8 cellular contexts compared by ENCODE assay signal in genomic region chr3:4494807-4495200, GRCh38. TPM values are rescaled to one million over a fixed set of nuclear protein-coding genes. Genes with fewer than 3 reads are reported as not detected.
DNase-seq lines count a peak whose midpoint lies in the region; ATAC-seq and TF ChIP-seq lines count a peak whose summit lies in the region.

No MANE protein-coding gene starts in this region.

- TF ChIP-seq CTCF in GM23338 (conservative IDR thresholded peaks at IDR 0.05; ENCODE audit: low read depth in 2 of 2) = no peak
- TF ChIP-seq CTCF in activated B cell treated with CpG ODN at 0.5 μM for 24 hours (IDR thresholded peaks at IDR 0.05) = no peak
- no peak for TF ChIP-seq CTCF in mucosa of descending colon (IDR thresholded peaks at IDR 0.05)

- no peaks in the 10 kb centered on the region for H3K36me3 ChIP-seq in CD4-positive, alpha-beta memory T cell (ENCODE audit: insufficient read depth, low read length)
- no peaks in the 10 kb centered on the region for H3K36me3 ChIP-seq in GM23338 (ENCODE audit: insufficient read depth)
- H3K36me3 ChIP-seq in muscle layer of colon (ENCODE audit: insufficient read depth, low read length) = peaks cover 3% of the 10 kb centered on the region
- no peaks in the 10 kb centered on the region for H3K36me3 ChIP-seq in mucosa of descending colon (ENCODE audit: low read depth)

- no peak for ATAC-seq in GM23338
- peak; percentile 8 for ATAC-seq in activated B cell treated with CpG ODN at 0.5 μM for 24 hours (ENCODE audit: low read depth)
- ATAC-seq in mucosa of descending colon = no peak

- no peaks in the 10 kb centered on the region for H3K27me3 ChIP-seq in CD4-positive, alpha-beta memory T cell (ENCODE audit: insufficient read depth, low read length)
- peaks cover 31% of the 10 kb centered on the region for H3K27me3 ChIP-seq in GM23338 (ENCODE audit: insufficient read depth)
- no peaks in the 10 kb centered on the region for H3K27me3 ChIP-seq in muscle layer of colon (ENCODE audit: control insufficient read depth in 1 of 2, insufficient read depth in 2 of 2, low read length in 2 of 2)

- peak overlapping the region; percentile 76 to 87 for H3K4me3 ChIP-seq in CD4-positive, alpha-beta memory T cell (ENCODE audit: low read length in 2 of 2)
- H3K4me3 ChIP-seq in GM23338 (peak overlapping the region; percentile 86), muscle layer of colon (ENCODE audit: low read depth in 1 of 2, low read length in 2 of 2) (peak overlapping the region; percentile 63 to 89), mucosa of descending colon (no peak overlapping the region)

- peak overlapping the region; percentile 95 for H3K4me2 ChIP-seq in GM23338

- H3K4me1 Mint-ChIP-seq in CD4-positive, alpha-beta memory T cell = peaks cover 29 to 51% (median 43%) of the 10 kb centered on the region in 4 donors
- H3K4me1 Mint-ChIP-seq in GM23338 = peaks cover 16% of the 10 kb centered on the region
- H3K4me1 Mint-ChIP-seq in activated B cell treated with CpG ODN at 0.5 μM for 24 hours = peaks cover 58% of the 10 kb centered on the region

- POLR2A ChIA-PET in CD4-positive, alpha-beta memory T cell (lab: Charles Lee; ENCODE audit: partially characterized antibody) = interaction anchor here (1.0 to 5.6 kb wide), 8 partner anchors 9 to 703 kb away, joined by 3 to 106 read pairs (median 16); partner anchors contain the start of gene SUMF1
- POLR2A ChIA-PET in activated B cell treated with CpG ODN at 0.5 μM for 24 hours (lab: Charles Lee) = interaction anchor here (0.7 to 6.2 kb wide), 8 partner anchors 10 to 693 kb away, joined by 3 to 288 read pairs (median 26); partner anchors contain the start of genes EDEM1 and SUMF1

- peaks cover 41% of the 10 kb centered on the region for H3K4me1 ChIP-seq in CD4-positive, alpha-beta memory T cell (ENCODE audit: insufficient read depth, low read length)
- H3K4me1 ChIP-seq in GM23338 (ENCODE audit: insufficient read depth) (peaks cover 5% of the 10 kb centered on the region; the same call in 1 of the 2 replicates), muscle layer of colon (ENCODE audit: insufficient read depth, low read length) (peaks cover 25% of the 10 kb centered on the region), mucosa of descending colon (ENCODE audit: low read depth) (peaks cover 3% of the 10 kb centered on the region)

- H3K27ac ChIP-seq in CD4-positive, alpha-beta memory T cell (ENCODE audit: low read depth, low read length) = peak overlapping the region; percentile 71
- H3K27ac ChIP-seq in GM23338 (ENCODE audit: low read depth) (no peak overlapping the region), muscle layer of colon (ENCODE audit: low read depth, low read length) (peak overlapping the region; percentile 66)

- peak overlapping the region; percentile 90 to 95 (median 94) for H3K27ac Mint-ChIP-seq in CD4-positive, alpha-beta memory T cell
- H3K27ac Mint-ChIP-seq in GM23338 (no peak overlapping the region), activated B cell treated with CpG ODN at 0.5 μM for 24 hours (peak overlapping the region; percentile 92)

- H2AFZ ChIP-seq in GM23338 = no peak overlapping the region

- no peaks in the 10 kb centered on the region for H4K20me1 ChIP-seq in GM23338 (replicated peaks; ENCODE audit: insufficient read depth)

- H3F3A ChIP-seq in GM23338 (replicated peaks; ENCODE audit: low read depth) = 0 out of 2 replicates have a peak, but pooled peaks cover 4% of the 10 kb centered on the region

- H3K79me2 ChIP-seq in GM23338 (replicated peaks; ENCODE audit: insufficient read depth) = no peaks in the 10 kb centered on the region

- intact Hi-C loops in CD4-positive, alpha-beta memory T cell (cut with micrococcal nuclease) = loop anchor here (1.0 to 10.0 kb wide), 6 partner anchors 9 to 1368 kb away; partner anchors contain the start of genes ARL8B, EDEM1 and TRNT1
- intact Hi-C loops in activated B cell treated with CpG ODN at 0.5 μM for 24 hours (cut with micrococcal nuclease) (loop anchor here (2.0 to 10.0 kb wide), 3 partner anchors 144 to 490 kb away; no protein-coding TSS in a partner anchor), mucosa of descending colon (cut with DNase I, micrococcal nuclease) (no loop called here)

- no peaks in the 10 kb centered on the region for H3K9me3 ChIP-seq in CD4-positive, alpha-beta memory T cell (ENCODE audit: control insufficient read depth in 1 of 2, low read length in 2 of 2)
- no peaks in the 10 kb centered on the region for H3K9me3 ChIP-seq in muscle layer of colon (ENCODE audit: low read length)
- no peaks in the 10 kb centered on the region for H3K9me3 ChIP-seq in mucosa of descending colon

- H3K36me3 Mint-ChIP-seq in CD4-positive, alpha-beta memory T cell = peaks cover 8 to 21% of the 10 kb centered on the region in 2 donors
- H3K36me3 Mint-ChIP-seq in GM23338 (ENCODE audit: low read depth) (no peaks in the 10 kb centered on the region), activated B cell treated with CpG ODN at 0.5 μM for 24 hours (ENCODE audit: low read depth) (peaks cover 48% of the 10 kb centered on the region)

- CTCF ChIA-PET in CD4-positive, alpha-beta memory T cell (lab: Charles Lee; ENCODE audit: partially characterized antibody) = interaction anchor here (1.3 to 4.4 kb wide), 5 partner anchors 11 to 532 kb away, joined by 3 to 28 read pairs (median 25); no protein-coding TSS in a partner anchor
- CTCF ChIA-PET in activated B cell treated with CpG ODN at 0.5 μM for 24 hours (lab: Charles Lee) = interaction anchor here (1.2 to 3.7 kb wide), 3 partner anchors 10 to 23 kb away, joined by 9 to 14 read pairs (median 9); no protein-coding TSS in a partner anchor

- no peaks in the 10 kb centered on the region for H3K9me2 ChIP-seq in GM23338 (ENCODE audit: insufficient read depth)

- peaks cover 2 to 3% of the 10 kb centered on the region in 2 donors for H3K27me3 Mint-ChIP-seq in CD4-positive, alpha-beta memory T cell
- H3K27me3 Mint-ChIP-seq in GM23338 (ENCODE audit: insufficient read depth, low read depth, poor library complexity) (peaks cover 20% of the 10 kb centered on the region), activated B cell treated with CpG ODN at 0.5 μM for 24 hours (no peaks in the 10 kb centered on the region)

- no peaks in the 10 kb centered on the region for H3K9me3 Mint-ChIP-seq in CD4-positive, alpha-beta memory T cell
- H3K9me3 Mint-ChIP-seq in GM23338 = no peaks in the 10 kb centered on the region
- no peaks in the 10 kb centered on the region for H3K9me3 Mint-ChIP-seq in activated B cell treated with CpG ODN at 0.5 μM for 24 hours

- H3K4me3 Mint-ChIP-seq in CD4-positive, alpha-beta memory T cell = peak overlapping the region; percentile 91 to 98 (median 96)
- peak overlapping the region; percentile 89; the same call in 2 of the 3 replicates for H3K4me3 Mint-ChIP-seq in GM23338
- H3K4me3 Mint-ChIP-seq in activated B cell treated with CpG ODN at 0.5 μM for 24 hours = peak overlapping the region; percentile 93

- peak overlapping the region; percentile 27 for H3K9ac ChIP-seq in muscle layer of colon (ENCODE audit: low read length)

- DNase-seq in CD4-positive, alpha-beta memory T cell = no peak
- DNase-seq in GM23338 (ENCODE audit: low spot score) (no peak), activated B cell treated with CpG ODN at 0.5 μM for 24 hours (no peak), mucosa of descending colon (no peak), NCI-H1694 treated with DMSO at 0.1 percent for 48 hours (lab: John Stamatoyannopoulos, UW) (no peak), kidney tubule cell (ENCODE audit: low spot score) (no peak), inferior parietal cortex (ENCODE audit: extremely low spot score) (no peak)

RNA-seq across cellular contexts. Expression of gene ITPR1, which starts 1.7 kb away (rescaled TPM):
- total RNA-seq in CD4-positive, alpha-beta memory T cell = 10 to 100 TPM; 72.4 to 72.8 TPM
- 10 to 100 TPM in 1 of 2 donors, 1 to 10 TPM in 1; 6.1 to 16.0 TPM for polyA plus RNA-seq in CD4-positive, alpha-beta memory T cell
- total RNA-seq in GM23338 (2014; rRNA removed; shearing (Covaris generic)) = 16.2 and 21.0 TPM in 2 replicates
- 5.2 and 6.8 TPM in 2 replicates for polyA plus RNA-seq in GM23338 (2016; fragmentation: Nextera tagmentation; extraction: Ambion mirVana)
- total RNA-seq in activated B cell treated with CpG ODN at 0.5 μM for 24 hours = 116 and 143 TPM in 2 replicates
- 10 to 100 TPM; 10.7 to 80.2 (median 20.7) TPM for total RNA-seq in mucosa of descending colon

RNA-seq across cellular contexts. Expression of gene SUMF1, which starts 27.7 kb away (rescaled TPM):
- total RNA-seq in CD4-positive, alpha-beta memory T cell = 10 to 100 TPM; 13.9 to 14.9 TPM
- polyA plus RNA-seq in CD4-positive, alpha-beta memory T cell = 10 to 100 TPM; 29.7 to 38.3 TPM
- 15.8 and 20.3 TPM in 2 replicates for total RNA-seq in GM23338 (2014; rRNA removed; shearing (Covaris generic))
- polyA plus RNA-seq in GM23338 (2016; fragmentation: Nextera tagmentation; extraction: Ambion mirVana) = 6.3 and 6.9 TPM in 2 replicates
- total RNA-seq in activated B cell treated with CpG ODN at 0.5 μM for 24 hours (18.4 and 20.7 TPM in 2 replicates), mucosa of descending colon (10 to 100 TPM; 29.3 to 38.3 (median 32.1) TPM)

Comparison
In these comparisons a context has a peak if more than half of its experiments do, and no peak if none do; other contexts are left out.
1. intact Hi-C loops: an anchor here in CD4-positive, alpha-beta memory T cell (1.0 to 10.0 kb wide) and activated B cell treated with CpG ODN at 0.5 μM for 24 hours (2.0 to 10.0 kb wide); none called in mucosa of descending colon.